In genomic region chr13:26253262-26253786, GRCh38 we compare ENCODE assay signal across 8 cellular contexts. TPM values are rescaled to one million over a fixed set of nuclear protein-coding genes. Genes with fewer than 3 reads are reported as not detected.
DNase-seq lines count a peak whose midpoint lies in the region; ATAC-seq and TF ChIP-seq lines count a peak whose summit lies in the region.

No MANE protein-coding gene starts in this region.

- H3K4me3 Mint-ChIP-seq in CD8-positive, alpha-beta memory T cell: peak overlapping the region; percentile 82 to 97 (median 92)

- peak overlapping the region; percentile 53 for H3K27ac ChIP-seq in CD8-positive, alpha-beta memory T cell (ENCODE audit: low read depth, low read length)
- H3K27ac ChIP-seq in OCI-LY3 (ENCODE audit: low read length) (peak overlapping the region; percentile 81; the same call in 1 of the 2 replicates), osteoblast (ENCODE audit: low read depth, low read length) (no peak overlapping the region), foreskin keratinocyte (no peak overlapping the region)

- H3K9me3 Mint-ChIP-seq in CD8-positive, alpha-beta memory T cell: no peaks in the 10 kb centered on the region

- ATAC-seq in foreskin keratinocyte: no peak
- no peak for ATAC-seq in HG03442 (IDR thresholded peaks at IDR 0.05; ENCODE audit: unreplicated experiment)

- no peaks in the 10 kb centered on the region for H3K27me3 ChIP-seq in CD8-positive, alpha-beta memory T cell (ENCODE audit: insufficient read depth, low read length, poor library complexity, severe bottlenecking)
- H3K27me3 ChIP-seq in OCI-LY3 (ENCODE audit: low read depth, low read length) (no peaks in the 10 kb centered on the region), endocrine pancreas (ENCODE audit: control insufficient read depth, insufficient read depth, low read length) (no peaks in the 10 kb centered on the region), osteoblast (ENCODE audit: insufficient read depth, low read length) (no peaks in the 10 kb centered on the region), foreskin keratinocyte (peaks cover 10% of the 10 kb centered on the region)

- TF ChIP-seq CTCF in OCI-LY3 (IDR thresholded peaks at IDR 0.05; ENCODE audit: low read depth, low read length) (no peak), osteoblast (IDR thresholded peaks at IDR 0.05; ENCODE audit: extremely low read depth, low read depth, low read length) (no peak), foreskin keratinocyte (conservative IDR thresholded peaks at IDR 0.05) (no peak)

- H3K27ac Mint-ChIP-seq in CD8-positive, alpha-beta memory T cell: peak overlapping the region; percentile 51 to 97 (median 88)

- H3K9ac ChIP-seq in OCI-LY3 (ENCODE audit: low read length) (peak overlapping the region; percentile 83), endocrine pancreas (ENCODE audit: control insufficient read depth, insufficient read depth, low read length) (peak overlapping the region; percentile 76)

- POLR2A ChIA-PET in CD8-positive, alpha-beta memory T cell (lab: Charles Lee): interaction anchor here (0.6 kb wide), 3 partner anchors 9 to 67 kb away, joined by 3 to 6 read pairs (median 5); no protein-coding TSS in a partner anchor

- DNase-seq in CD8-positive, alpha-beta memory T cell: no peak
- no peak for DNase-seq in osteoblast (ENCODE audit: insufficient read length, low spot score, missing footprints)
- DNase-seq in foreskin keratinocyte: no peak
- DNase-seq in islet precursor cell: no peak
- no peak for DNase-seq in NCI-H1092 treated with DMSO at 0.1 percent for 48 hours (lab: John Stamatoyannopoulos, UW)

- peaks cover 31% of the 10 kb centered on the region for H4K20me1 ChIP-seq in OCI-LY3 (ENCODE audit: insufficient read depth, low read length)
- peaks cover 19% of the 10 kb centered on the region for H4K20me1 ChIP-seq in osteoblast (ENCODE audit: insufficient read depth, low read length)

- peak overlapping the region; percentile 76 for H3K4me3 ChIP-seq in CD8-positive, alpha-beta memory T cell (ENCODE audit: low read length)
- H3K4me3 ChIP-seq in OCI-LY3 (ENCODE audit: low read length) (peak overlapping the region; percentile 93), endocrine pancreas (ENCODE audit: control insufficient read depth, insufficient read depth, low read length) (no peak overlapping the region), osteoblast (ENCODE audit: insufficient read depth, low read length) (peak overlapping the region; percentile 98)

- H3K9me3 ChIP-seq in CD8-positive, alpha-beta memory T cell (ENCODE audit: low read length): no peaks in the 10 kb centered on the region
- H3K9me3 ChIP-seq in OCI-LY3 (ENCODE audit: insufficient read depth, low read length) (no peaks in the 10 kb centered on the region), endocrine pancreas (ENCODE audit: control insufficient read depth, low read length) (no peaks in the 10 kb centered on the region), osteoblast (ENCODE audit: low read depth, low read length) (no peaks in the 10 kb centered on the region)

- H2AFZ ChIP-seq in OCI-LY3 (ENCODE audit: low read depth, low read length) (peak overlapping the region; percentile 90), osteoblast (ENCODE audit: low read length) (peak overlapping the region; percentile 96)

- CTCF ChIA-PET in CD8-positive, alpha-beta memory T cell (lab: Charles Lee): interaction anchor here (0.9 kb wide), 1 partner anchor 69 kb away, joined by 3 read pairs; no protein-coding TSS in a partner anchor

- H3K4me1 Mint-ChIP-seq in CD8-positive, alpha-beta memory T cell: peaks cover 28 to 45% (median 45%) of the 10 kb centered on the region in 3 donors

- H3K4me1 ChIP-seq in CD8-positive, alpha-beta memory T cell (ENCODE audit: insufficient read depth, low read length): peaks cover 19% of the 10 kb centered on the region
- H3K4me1 ChIP-seq in OCI-LY3 (ENCODE audit: low read length): peaks cover 28% of the 10 kb centered on the region
- H3K4me1 ChIP-seq in endocrine pancreas (ENCODE audit: control insufficient read depth, insufficient read depth, low read length): no peaks in the 10 kb centered on the region
- peaks cover 8% of the 10 kb centered on the region for H3K4me1 ChIP-seq in osteoblast (ENCODE audit: insufficient read depth, low read length)
- peaks cover 15% of the 10 kb centered on the region for H3K4me1 ChIP-seq in foreskin keratinocyte

- H3K79me2 ChIP-seq in OCI-LY3 (ENCODE audit: low read length) (peaks cover 44% of the 10 kb centered on the region), osteoblast (ENCODE audit: insufficient read depth, low read length) (peaks cover 38% of the 10 kb centered on the region)

- peak overlapping the region; percentile 70 for H3K4me2 ChIP-seq in OCI-LY3 (ENCODE audit: low read length)
- H3K4me2 ChIP-seq in osteoblast (ENCODE audit: insufficient read depth, low read length): peak overlapping the region; percentile 79

- no peaks in the 10 kb centered on the region for H3K36me3 ChIP-seq in CD8-positive, alpha-beta memory T cell (ENCODE audit: insufficient read depth, low read length)
- no peaks in the 10 kb centered on the region for H3K36me3 ChIP-seq in OCI-LY3 (replicated peaks; ENCODE audit: low read depth, low read length)
- H3K36me3 ChIP-seq in endocrine pancreas (ENCODE audit: control insufficient read depth, insufficient read depth, low read length): no peaks in the 10 kb centered on the region
- H3K36me3 ChIP-seq in osteoblast (ENCODE audit: insufficient read depth, low read length): no peaks in the 10 kb centered on the region

- peaks cover 0 to 6% (median 0%) of the 10 kb centered on the region in 3 donors for H3K36me3 Mint-ChIP-seq in CD8-positive, alpha-beta memory T cell

- peaks cover 0 to 4% of the 10 kb centered on the region in 2 donors for H3K27me3 Mint-ChIP-seq in CD8-positive, alpha-beta memory T cell

RNA-seq across cellular contexts. Expression of gene CDK8, which starts 0.6 kb away (rescaled TPM):
- total RNA-seq in CD8-positive, alpha-beta memory T cell: 10 to 100 TPM; 27.9 to 28.0 TPM
- polyA plus RNA-seq in CD8-positive, alpha-beta memory T cell: 4.8 TPM
- total RNA-seq in osteoblast (17.7 and 20.0 TPM in 2 replicates), foreskin keratinocyte (23.9 and 24.9 TPM in 2 replicates)
- 10.8 and 13.9 TPM in 2 replicates for polyA plus RNA-seq in foreskin keratinocyte

RNA-seq across cellular contexts. Expression of gene RNF6, which starts 31.2 kb away (rescaled TPM):
- 10 to 100 TPM; 64.6 to 65.0 TPM for total RNA-seq in CD8-positive, alpha-beta memory T cell
- polyA plus RNA-seq in CD8-positive, alpha-beta memory T cell: 44.7 TPM
- total RNA-seq in osteoblast (38.9 and 52.5 TPM in 2 replicates), foreskin keratinocyte (51.4 and 52.1 TPM in 2 replicates)
- polyA plus RNA-seq in foreskin keratinocyte: 13.4 and 15.0 TPM in 2 replicates

Comparison
In these comparisons a context has a peak if more than half of its experiments do, and no peak if none do; other contexts are left out.
1. H3K27ac ChIP-seq: peak in CD8-positive, alpha-beta memory T cell (single experiment) and OCI-LY3 (single experiment); none in osteoblast (single experiment) and foreskin keratinocyte (single experiment).